9 cellular contexts compared by ENCODE assay signal in genomic region chr9:74742792-74743389, GRCh38.
A peak's percentile ranks its signal among the peaks of the same experiment; 100 is the strongest.
DNase-seq lines count a peak whose midpoint lies in the region; ATAC-seq, FAIRE-seq and TF ChIP-seq lines count a peak whose summit lies in the region.
"Had no signal": no experiment of that assay in that cellular context is flagged by ENCODE, and none has a peak within 500 bp of the region (broad histone marks: within the 10 kb centered on the region; RNA-seq: fewer than 3 reads in every experiment).

No MANE protein-coding gene starts in this region.

- peaks cover 7% of the 10 kb centered on the region for H3K27me3 Mint-ChIP-seq in activated naive CD4-positive, alpha-beta T cell treated with anti-CD3 and anti-CD28 coated beads, Interleukin-2, amount 10 ng/mL, durations not matched to agents 7 days and 5 days

- intact Hi-C loops in K562 (cut with micrococcal nuclease), result loop anchor here (2.0 to 10.0 kb wide), 3 partner anchors 164 to 1538 kb away; no protein-coding TSS in a partner anchor

- POLR2A ChIA-PET in K562 (lab: Yijun Ruan, JAX), result interaction anchor here (0.7 kb wide), 1 partner anchor 65 kb away, joined by 3 read pairs; no protein-coding TSS in a partner anchor

- in situ Hi-C loops in K562 (cut with MboI), result loop anchor here (25.0 kb wide), 1 partner anchor 1056 kb away; no protein-coding TSS in a partner anchor

- no peaks in the 10 kb centered on the region for H3K9me3 Mint-ChIP-seq in activated naive CD4-positive, alpha-beta T cell treated with anti-CD3 and anti-CD28 coated beads, Interleukin-2, amount 10 ng/mL, durations not matched to agents 7 days and 5 days

- peak; percentile 53 to 56 for TF ChIP-seq RAD21 in K562 (CRISPR knock-in tag; conservative IDR thresholded peaks at IDR 0.05 in 1 of 2, IDR thresholded peaks at IDR 0.05 in 1 of 2)

- no peak for TF ChIP-seq POLR2A in K562 (conservative IDR thresholded peaks at IDR 0.05)

- CTCF ChIA-PET in activated naive CD4-positive, alpha-beta T cell treated with anti-CD3 and anti-CD28 coated beads, Interleukin-2, amount 10 ng/mL, durations not matched to agents 7 days and 5 days (lab: Charles Lee), result interaction anchor here (0.7 to 1.3 kb wide), 5 partner anchors 24 to 1636 kb away, joined by 3 read pairs; no protein-coding TSS in a partner anchor
- CTCF ChIA-PET in K562 (lab: Yijun Ruan, JAX; ENCODE audit: low intra/inter-chr PET ratio), result interaction anchor here (0.7 kb wide), 1 partner anchor 1542 kb away, joined by 4 read pairs; no protein-coding TSS in a partner anchor

- no peaks in the 10 kb centered on the region for H3K79me2 ChIP-seq in K562 (ENCODE audit: control insufficient read depth, insufficient read depth, low read length)

- H3K9me1 ChIP-seq in K562 (ENCODE audit: control insufficient read depth, insufficient read depth, low read length), result no peaks in the 10 kb centered on the region

- no peaks in the 10 kb centered on the region for H3K27me3 ChIP-seq in K562 (ENCODE audit: control insufficient read depth in 2 of 2, insufficient read depth in 2 of 2, low read length in 2 of 2)

- H3K27ac ChIP-seq in K562 (ENCODE audit: extremely low read depth, low read depth, low read length), result no peak overlapping the region

- no peaks in the 10 kb centered on the region for H3K36me3 Mint-ChIP-seq in activated naive CD4-positive, alpha-beta T cell treated with anti-CD3 and anti-CD28 coated beads, Interleukin-2, amount 10 ng/mL, durations not matched to agents 7 days and 5 days

- H3K27ac Mint-ChIP-seq in activated naive CD4-positive, alpha-beta T cell treated with anti-CD3 and anti-CD28 coated beads, Interleukin-2, amount 10 ng/mL, durations not matched to agents 7 days and 5 days, result no peak overlapping the region

- FAIRE-seq in K562 (lab: Jason Lieb, UNC), result peak; percentile 78
- FAIRE-seq: colon had no signal

- BruUV-seq in K562 (replicated peaks; lab: Mats Ljungman, UMichigan), result no TSS peak

- H3K4me2 ChIP-seq in K562 (ENCODE audit: insufficient read depth, low read length), result no peak overlapping the region

- no peaks in the 10 kb centered on the region for H3K36me3 ChIP-seq in K562 (ENCODE audit: control insufficient read depth, insufficient read depth, low read length)

- no peaks in the 10 kb centered on the region for H3K4me1 Mint-ChIP-seq in activated naive CD4-positive, alpha-beta T cell treated with anti-CD3 and anti-CD28 coated beads, Interleukin-2, amount 10 ng/mL, durations not matched to agents 7 days and 5 days

- TF ChIP-seq CTCF in K562 (IDR thresholded peaks at IDR 0.05 in 2 of 3, conservative IDR thresholded peaks at IDR 0.05 in 1 of 3; ENCODE audit: insufficient read depth in 2 of 3, low read depth in 1 of 3, low read length in 3 of 3), result peak; percentile 34 to 56 (median 54); a peak in 4 of 6 replicates

- no peak for TF ChIP-seq EP300 in K562 (IDR thresholded peaks at IDR 0.05; ENCODE audit: low read length)

- peak; percentile 23 for DNase-seq in activated naive CD4-positive, alpha-beta T cell treated with anti-CD3 and anti-CD28 coated beads, Interleukin-2, amount 10 ng/mL, durations not matched to agents 7 days and 5 days
- DNase-seq in activated naive CD4-positive, alpha-beta T cell (lab: John Stamatoyannopoulos, UW), result no peak
- DNase-seq in KG1 (lab: John Stamatoyannopoulos, UW), result peak; percentile 1
- peak; percentile 8 to 23 (median 10) for DNase-seq in K562 (ENCODE audit: extremely low read depth in 1 of 4, low spot score in 3 of 4)
- peak; percentile 42 for DNase-seq in kidney tubule cell (ENCODE audit: low spot score)
- DNase-seq in SIG-M5 (lab: John Stamatoyannopoulos, UW), result no peak
- DNase-seq in activated CD8-positive, alpha-beta memory T cell treated with anti-CD3 and anti-CD28 coated beads, Interleukin-2, amount 50 U/mL, for 4 hours, result no peak

- H3K4me3 Mint-ChIP-seq in activated naive CD4-positive, alpha-beta T cell treated with anti-CD3 and anti-CD28 coated beads, Interleukin-2, amount 10 ng/mL, durations not matched to agents 7 days and 5 days, result no peak overlapping the region

- no peaks in the 10 kb centered on the region for H3K4me1 ChIP-seq in K562 (replicated peaks in 1 of 2; ENCODE audit: control insufficient read depth in 2 of 2, insufficient read depth in 2 of 2, low read length in 2 of 2)

- H3K4me3 ChIP-seq in K562, result no peak overlapping the region

- no peak overlapping the region for H2AFZ ChIP-seq in K562 (ENCODE audit: low read depth, low read length)

- 6% methylated on average over 8 of the region's 8 CpGs for WGBS in K562 (ENCODE audit: insufficient coverage, low coverage, missing lambda C conversion rate)

- no peaks in the 10 kb centered on the region for H4K20me1 ChIP-seq in K562 (replicated peaks; ENCODE audit: control insufficient read depth, insufficient read depth, low read length)

- H3K9me3 ChIP-seq in K562 (replicated peaks; ENCODE audit: control insufficient read depth, insufficient read depth, low read depth, low read length), result no peaks in the 10 kb centered on the region

- H3K9ac ChIP-seq in K562 (ENCODE audit: insufficient read depth in 1 of 2, low read depth in 2 of 2, low read length in 2 of 2), result no peak overlapping the region

- ATAC-seq in K562 (0 out of 3 replicates have a peak, but pooled peaks have one; percentile 39), GM19463 (IDR thresholded peaks at IDR 0.05; ENCODE audit: unreplicated experiment) (no peak)

TF ChIP-seq in K562, 482 proteins besides CTCF, POLR2A, EP300 and RAD21 (continues in another document):
- TF ChIP-seq ZNF639 (CRISPR knock-in tag; conservative IDR thresholded peaks at IDR 0.05 in 1 of 2, IDR thresholded peaks at IDR 0.05 in 1 of 2), result no peak
- TF ChIP-seq DEAF1 (CRISPR knock-in tag; IDR thresholded peaks at IDR 0.05), result peak; percentile 37; the same call in 1 of the 2 replicates
- no peak for TF ChIP-seq CREB3L1 (IDR thresholded peaks at IDR 0.05; ENCODE audit: borderline replicate concordance, low read depth)
- TF ChIP-seq THRB (CRISPR knock-in tag; conservative IDR thresholded peaks at IDR 0.05), result no peak
- TF ChIP-seq IRF9 (tag; IDR thresholded peaks at IDR 0.05), result no peak
- TF ChIP-seq TEAD4 (IDR thresholded peaks at IDR 0.05; ENCODE audit: low read length), result no peak
- no peak for TF ChIP-seq TEAD4 (CRISPR knock-in tag; IDR thresholded peaks at IDR 0.05; ENCODE audit: borderline replicate concordance)
- TF ChIP-seq ZNF586 (CRISPR knock-in tag; conservative IDR thresholded peaks at IDR 0.05), result no peak

Comparison
In these comparisons a context has a peak if more than half of its experiments do, and no peak if none do; other contexts are left out.
1. DNase-seq: peak in activated naive CD4-positive, alpha-beta T cell treated with anti-CD3 and anti-CD28 coated beads, Interleukin-2, amount 10 ng/mL, durations not matched to agents 7 days and 5 days (single experiment), KG1 (single experiment), K562 (4 of 4) and kidney tubule cell (single experiment); none in activated naive CD4-positive, alpha-beta T cell (0 of 4), SIG-M5 (single experiment) and activated CD8-positive, alpha-beta memory T cell treated with anti-CD3 and anti-CD28 coated beads, Interleukin-2, amount 50 U/mL, for 4 hours (single experiment).